ENCODE assay signal across 8 cellular contexts in genomic region chr2:223760838-223761502, GRCh38.
DNase-seq lines count a peak whose midpoint lies in the region; ATAC-seq and TF ChIP-seq lines count a peak whose summit lies in the region.

No MANE protein-coding gene starts in this region.

- DNase-seq in GDM1 (lab: John Stamatoyannopoulos, UW) (peak; percentile 4), HL-60 (ENCODE audit: low read depth in 1 of 2, low spot score in 1 of 2) (peak; percentile 4 to 19), NCI-H187 (lab: John Stamatoyannopoulos, UW) (no peak), NCI-H2227 (lab: John Stamatoyannopoulos, UW; ENCODE audit: unreplicated experiment) (no peak)
- DNase-seq in activated CD4-positive, alpha-beta T cell treated with anti-CD3 and anti-CD28 coated beads, Interleukin-2, amount 50 U/mL, for 1 hour: peak; percentile 9
- peak; percentile 74 for DNase-seq in stimulated activated CD4-positive, alpha-beta T cell treated with anti-CD3 and anti-CD28 coated beads, Interleukin-1b, Interleukin-23, amount 100 ng/mL, for 48 hours

- peak; percentile 22 for TF ChIP-seq CTCF in HL-60 (IDR thresholded peaks at IDR 0.05; ENCODE audit: insufficient read depth, low read length)

- peak; percentile 73 for ATAC-seq in GM21515 (IDR thresholded peaks at IDR 0.05; ENCODE audit: unreplicated experiment)
- ATAC-seq in esophagus mucosa: peak; percentile 97

- H3K27me3 ChIP-seq in HL-60 (ENCODE audit: insufficient read depth, poor library complexity, severe bottlenecking): no peaks in the 10 kb centered on the region

- no peak overlapping the region for H3K4me3 ChIP-seq in HL-60 (replicated peaks; ENCODE audit: insufficient read depth, low read length)

- no peak overlapping the region for H3K27ac ChIP-seq in HL-60 (replicated peaks)

Comparison
In these comparisons a context has a peak if more than half of its experiments do, and no peak if none do; other contexts are left out.
1. DNase-seq: peak in GDM1 (single experiment), HL-60 (2 of 2), activated CD4-positive, alpha-beta T cell treated with anti-CD3 and anti-CD28 coated beads, Interleukin-2, amount 50 U/mL, for 1 hour (single experiment) and stimulated activated CD4-positive, alpha-beta T cell treated with anti-CD3 and anti-CD28 coated beads, Interleukin-1b, Interleukin-23, amount 100 ng/mL, for 48 hours (single experiment); none in NCI-H187 (0 of 2) and NCI-H2227 (single experiment).